In genomic region chr4:26624042-26624441, GRCh38 we compare ENCODE assay signal across 1 cellular context.
A peak's percentile ranks its signal among the peaks of the same experiment; 100 is the strongest.
TF ChIP-seq lines count a peak whose summit lies in the region.

No MANE protein-coding gene starts in this region.

TF ChIP-seq in K562, 482 proteins besides CTCF, POLR2A, EP300 and RAD21:
- TF ChIP-seq CEBPG (CRISPR knock-in tag; IDR thresholded peaks at IDR 0.05) (no peak), CEBPG (tag; conservative IDR thresholded peaks at IDR 0.05 in 1 of 2, IDR thresholded peaks at IDR 0.05 in 1 of 2) (peak in 1 of 2 experiments; percentile 44; a peak in 1 of 4 replicates), ATF2 (CRISPR knock-in tag; IDR thresholded peaks at IDR 0.05) (no peak), ATF3 (IDR thresholded peaks at IDR 0.05) (peak; percentile 38; the same call in 1 of the 2 replicates), ATF3 (CRISPR knock-in tag; conservative IDR thresholded peaks at IDR 0.05) (no peak)
